ENCODE assay signal across 21 cellular contexts in genomic region chr2:151928380-151928779, GRCh38.
A peak's percentile ranks its signal among the peaks of the same experiment; 100 is the strongest.
DNase-seq lines count a peak whose midpoint lies in the region; TF ChIP-seq lines count a peak whose summit lies in the region.
"Had no signal": no experiment of that assay in that cellular context is flagged by ENCODE, and none has a peak within 500 bp of the region (broad histone marks: within the 10 kb centered on the region; RNA-seq: fewer than 3 reads in every experiment).

No MANE protein-coding gene starts in this region.

- no TSS peak for BruUV-seq in PC-9 (replicated peaks; lab: Mats Ljungman, UMichigan)

- POLR2A ChIA-PET in PC-9 (lab: Charles Lee; ENCODE audit: unreplicated experiment) = no interaction called here

- H3K4me2 ChIP-seq in PC-9 = peak overlapping the region; percentile 43

- H4K20me1 ChIP-seq in PC-9 (ENCODE audit: insufficient read depth) = no peaks in the 10 kb centered on the region

- intact Hi-C loops in PC-9 (cut with micrococcal nuclease; ENCODE audit: unreplicated experiment) = no loop called here
- intact Hi-C loops in activated naive CD4-positive, alpha-beta T cell treated with anti-CD3 and anti-CD28 coated beads for 36 hours (cut with micrococcal nuclease) = no loop called here

- H3K27me3 ChIP-seq in PC-9 (ENCODE audit: insufficient read depth, low read depth) (no peaks in the 10 kb centered on the region), neutrophil (no peaks in the 10 kb centered on the region)
- H3K27me3 ChIP-seq: cardiac muscle cell, gastroesophageal sphincter had no signal

- no peaks in the 10 kb centered on the region for H3K9me2 ChIP-seq in PC-9 (ENCODE audit: insufficient read depth)

- DNase-seq in HuH-7 (ENCODE audit: low spot score) (peak; percentile 18), PC-9 (peak in 1 of 2 experiments; percentile 87), epithelial cell of proximal tubule (ENCODE audit: low read depth) (peak; percentile 12), mesothelial cell of epicardium (ENCODE audit: low spot score in 2 of 2, unreplicated experiment in 2 of 2) (no peak), A172 (ENCODE audit: low spot score) (no peak), foreskin melanocyte (no peak)
- no peak for DNase-seq in activated naive CD4-positive, alpha-beta T cell treated with anti-CD3 and anti-CD28 coated beads for 36 hours
- DNase-seq: activated CD4-positive, alpha-beta T cell treated with anti-CD3 and anti-CD28 coated beads, Interleukin-2, amount 50 U/mL, for 1 hour; activated effector memory CD4-positive, alpha-beta T cell treated with Interleukin-2 at 50 U/mL for 16 hours; CD8-positive, alpha-beta T cell; GOT3; midbrain; NCI-H1105 treated with DMSO at 0.1 percent for 48 hours; nephron progenitor cell; stimulated activated naive CD4-positive, alpha-beta T cell treated with Interleukin-2 at 50 U/mL for 16 hours; T-helper 17 cell had no signal

- no peaks in the 10 kb centered on the region for H3K36me3 Mint-ChIP-seq in mesothelial cell of epicardium
- H3K36me3 Mint-ChIP-seq in activated naive CD4-positive, alpha-beta T cell treated with anti-CD3 and anti-CD28 coated beads for 36 hours (ENCODE audit: low read depth) = no peaks in the 10 kb centered on the region
- H3K36me3 Mint-ChIP-seq: CD8-positive, alpha-beta T cell; type B pancreatic cell had no signal

- H3K27ac Mint-ChIP-seq in mesothelial cell of epicardium = no peak overlapping the region
- H3K27ac Mint-ChIP-seq in activated naive CD4-positive, alpha-beta T cell treated with anti-CD3 and anti-CD28 coated beads for 36 hours = no peak overlapping the region
- H3K27ac Mint-ChIP-seq: CD8-positive, alpha-beta T cell; T-helper 17 cell; type B pancreatic cell had no signal

- H3K4me3 Mint-ChIP-seq in mesothelial cell of epicardium = no peak overlapping the region
- H3K4me3 Mint-ChIP-seq in activated naive CD4-positive, alpha-beta T cell treated with anti-CD3 and anti-CD28 coated beads for 36 hours = no peak overlapping the region
- H3K4me3 Mint-ChIP-seq: CD8-positive, alpha-beta T cell; dendritic cell treated with granulocyte-macrophage colony-stimulating factor and Interleukin-4, amounts not matched to agents 40 ng/mL and 50 ng/mL, for 4 days; nephron progenitor cell; T-helper 17 cell; type B pancreatic cell had no signal

- peak overlapping the region; percentile 48 for H3K27ac ChIP-seq in PC-9
- peak overlapping the region; percentile 77 for H3K27ac ChIP-seq in neutrophil
- H3K27ac ChIP-seq: cardiac muscle cell, gastroesophageal sphincter had no signal

- H3K9me3 Mint-ChIP-seq in mesothelial cell of epicardium = peaks cover 1% of the 10 kb centered on the region
- H3K9me3 Mint-ChIP-seq in activated naive CD4-positive, alpha-beta T cell treated with anti-CD3 and anti-CD28 coated beads for 36 hours = no peaks in the 10 kb centered on the region
- H3K9me3 Mint-ChIP-seq: CD8-positive, alpha-beta T cell; dendritic cell treated with granulocyte-macrophage colony-stimulating factor and Interleukin-4, amounts not matched to agents 40 ng/mL and 50 ng/mL, for 4 days; nephron progenitor cell had no signal

- TF ChIP-seq CTCF in PC-9 (conservative IDR thresholded peaks at IDR 0.05) (no peak), epithelial cell of proximal tubule (conservative IDR thresholded peaks at IDR 0.05; ENCODE audit: low read depth, low read length) (no peak), neutrophil (IDR thresholded peaks at IDR 0.05) (no peak), mesothelial cell of epicardium (IDR thresholded peaks at IDR 0.05; ENCODE audit: unreplicated experiment) (no peak)

- no peaks in the 10 kb centered on the region for H3K79me2 ChIP-seq in PC-9 (ENCODE audit: low read depth)

- H3K36me3 ChIP-seq in PC-9 (ENCODE audit: low read depth) (no peaks in the 10 kb centered on the region), neutrophil (no peaks in the 10 kb centered on the region)
- H3K36me3 ChIP-seq: cardiac muscle cell, gastroesophageal sphincter had no signal

- peaks cover 1% of the 10 kb centered on the region for H3K4me1 Mint-ChIP-seq in mesothelial cell of epicardium
- no peaks in the 10 kb centered on the region for H3K4me1 Mint-ChIP-seq in activated naive CD4-positive, alpha-beta T cell treated with anti-CD3 and anti-CD28 coated beads for 36 hours (ENCODE audit: low read depth)
- H3K4me1 Mint-ChIP-seq: nephron progenitor cell, T-helper 17 cell had no signal

- peaks cover 28% of the 10 kb centered on the region for H3K27me3 Mint-ChIP-seq in mesothelial cell of epicardium (ENCODE audit: low read depth)
- peaks cover 3% of the 10 kb centered on the region for H3K27me3 Mint-ChIP-seq in activated naive CD4-positive, alpha-beta T cell treated with anti-CD3 and anti-CD28 coated beads for 36 hours (ENCODE audit: low read depth)
- H3K27me3 Mint-ChIP-seq: dendritic cell treated with granulocyte-macrophage colony-stimulating factor and Interleukin-4, amounts not matched to agents 40 ng/mL and 50 ng/mL, for 4 days had no signal

- H3K4me1 ChIP-seq in PC-9 (replicated peaks; ENCODE audit: insufficient read depth) (peaks cover 7% of the 10 kb centered on the region; the same call in 1 of the 2 replicates), neutrophil (ENCODE audit: control insufficient read depth in 1 of 2, insufficient read depth in 1 of 2, low read depth in 1 of 2, low read length in 1 of 2) (peaks cover 35 to 38% of the 10 kb centered on the region in 2 experiments)

- peaks cover 7% of the 10 kb centered on the region; the same call in 1 of the 2 replicates for H3F3A ChIP-seq in PC-9 (ENCODE audit: insufficient read depth, low read depth)

- CTCF ChIA-PET in PC-9 (lab: Charles Lee) = no interaction called here
- CTCF ChIA-PET in activated naive CD4-positive, alpha-beta T cell treated with anti-CD3 and anti-CD28 coated beads for 36 hours (lab: Charles Lee) = no interaction called here

- no peak overlapping the region for H2AFZ ChIP-seq in PC-9

- no peak overlapping the region for H3K4me3 ChIP-seq in PC-9
- no peak overlapping the region for H3K4me3 ChIP-seq in epithelial cell of proximal tubule (ENCODE audit: low read depth, low read length)
- peak overlapping the region; percentile 4 to 7 for H3K4me3 ChIP-seq in neutrophil (ENCODE audit: low read depth in 1 of 2, low read length in 1 of 2)
- H3K4me3 ChIP-seq: cardiac muscle cell, gastroesophageal sphincter had no signal

- no peaks in the 10 kb centered on the region for H3K9me3 ChIP-seq in PC-9 (ENCODE audit: insufficient read depth, low read depth)
- H3K9me3 ChIP-seq in neutrophil = no peaks in the 10 kb centered on the region
- H3K9me3 ChIP-seq: gastroesophageal sphincter had no signal

Comparison
In these comparisons a context has a peak if more than half of its experiments do, and no peak if none do; other contexts are left out.
1. DNase-seq: peak in HuH-7 (single experiment) and epithelial cell of proximal tubule (single experiment); none in mesothelial cell of epicardium (0 of 2), A172 (single experiment), activated naive CD4-positive, alpha-beta T cell treated with anti-CD3 and anti-CD28 coated beads for 36 hours (single experiment) and foreskin melanocyte (single experiment).
2. H3K4me3 ChIP-seq: peak in neutrophil (2 of 2); none in PC-9 (single experiment) and epithelial cell of proximal tubule (single experiment).